In the genomic region with DNA sequence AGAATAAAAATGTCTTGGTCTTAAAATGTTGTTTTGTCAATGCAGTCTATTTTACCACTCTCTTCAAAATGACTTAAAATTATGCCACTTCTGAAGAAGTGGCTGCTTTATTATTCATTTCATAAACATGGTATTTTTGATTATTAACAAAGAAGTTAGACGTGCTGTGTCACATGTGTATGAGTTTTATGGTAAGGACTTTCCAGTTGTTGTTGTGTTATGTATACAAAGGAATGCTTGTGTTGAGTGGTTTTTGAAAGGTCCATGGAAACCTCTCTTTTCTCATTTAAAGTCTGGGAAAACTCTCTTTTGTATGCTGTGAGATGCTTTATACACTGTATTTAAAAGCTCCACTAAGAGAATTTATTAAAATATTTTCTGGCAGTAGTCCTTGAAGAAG, we compare ENCODE assay signal across 3 cellular contexts.
"Had no signal": no experiment of that assay in that cellular context is flagged by ENCODE, and none has a peak within 500 bp of the region (broad histone marks: within the 10 kb centered on the region; RNA-seq: fewer than 3 reads in every experiment).

No MANE protein-coding gene starts in this region.

- DNase-seq: GDM1, GF-D8 had no signal

- H3K4me3 ChIP-seq: GM12878 had no signal
